In the genomic region with DNA sequence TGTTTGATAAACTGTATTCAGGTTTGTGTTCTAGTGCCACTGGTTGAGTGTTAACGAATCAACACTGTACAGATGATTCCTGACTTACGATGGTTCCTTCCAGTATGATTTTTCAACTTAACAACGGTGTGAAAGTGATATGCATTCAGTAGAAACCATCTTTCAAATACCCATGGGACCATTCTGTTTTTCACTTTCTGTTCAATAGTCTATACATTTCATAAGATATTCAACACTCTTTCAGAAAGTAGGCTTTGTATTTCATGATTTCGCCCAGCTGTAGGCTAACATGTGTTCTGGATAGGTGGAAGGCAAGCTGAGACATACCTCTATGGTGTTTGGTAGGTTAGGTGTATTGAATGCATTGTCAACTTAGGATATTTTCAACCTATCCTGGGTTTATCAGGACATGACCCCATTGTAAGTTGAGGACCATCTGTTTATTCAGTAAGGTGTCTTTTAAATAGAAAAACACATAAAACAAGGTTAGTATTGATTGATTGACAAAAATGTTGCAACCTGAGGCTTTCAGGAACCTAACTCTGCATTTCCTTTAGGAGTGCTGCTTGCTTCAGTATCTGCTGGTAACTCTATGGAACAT, we compare ENCODE assay signal across 1 cellular context.
TF ChIP-seq lines count a peak whose summit lies in the region.

No MANE protein-coding gene starts in this region.

TF ChIP-seq in HepG2, 621 proteins besides CTCF, POLR2A, EP300 and RAD21 (continued from another document and continues in another):
- TF ChIP-seq, protein P1, sequence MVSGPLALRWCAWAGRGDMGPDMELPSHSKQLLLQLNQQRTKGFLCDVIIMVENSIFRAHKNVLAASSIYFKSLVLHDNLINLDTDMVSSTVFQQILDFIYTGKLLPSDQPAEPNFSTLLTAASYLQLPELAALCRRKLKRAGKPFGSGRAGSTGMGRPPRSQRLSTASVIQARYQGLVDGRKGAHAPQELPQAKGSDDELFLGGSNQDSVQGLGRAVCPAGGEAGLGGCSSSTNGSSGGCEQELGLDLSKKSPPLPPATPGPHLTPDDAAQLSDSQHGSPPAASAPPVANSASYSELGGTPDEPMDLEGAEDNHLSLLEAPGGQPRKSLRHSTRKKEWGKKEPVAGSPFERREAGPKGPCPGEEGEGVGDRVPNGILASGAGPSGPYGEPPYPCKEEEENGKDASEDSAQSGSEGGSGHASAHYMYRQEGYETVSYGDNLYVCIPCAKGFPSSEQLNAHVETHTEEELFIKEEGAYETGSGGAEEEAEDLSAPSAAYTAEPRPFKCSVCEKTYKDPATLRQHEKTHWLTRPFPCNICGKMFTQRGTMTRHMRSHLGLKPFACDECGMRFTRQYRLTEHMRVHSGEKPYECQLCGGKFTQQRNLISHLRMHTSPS (CRISPR knock-in tag; IDR thresholded peaks at IDR 0.05; ENCODE audit: low read depth) = no peak
- no peak for TF ChIP-seq KAT8 (CRISPR knock-in tag; IDR thresholded peaks at IDR 0.05)
- no peak for TF ChIP-seq ISX (CRISPR knock-in tag; conservative IDR thresholded peaks at IDR 0.05)
- TF ChIP-seq ZC3H13 (CRISPR knock-in tag; IDR thresholded peaks at IDR 0.05) = no peak
- TF ChIP-seq RARA (CRISPR knock-in tag; IDR thresholded peaks at IDR 0.05) = peak; percentile 80
- TF ChIP-seq, protein P2, sequence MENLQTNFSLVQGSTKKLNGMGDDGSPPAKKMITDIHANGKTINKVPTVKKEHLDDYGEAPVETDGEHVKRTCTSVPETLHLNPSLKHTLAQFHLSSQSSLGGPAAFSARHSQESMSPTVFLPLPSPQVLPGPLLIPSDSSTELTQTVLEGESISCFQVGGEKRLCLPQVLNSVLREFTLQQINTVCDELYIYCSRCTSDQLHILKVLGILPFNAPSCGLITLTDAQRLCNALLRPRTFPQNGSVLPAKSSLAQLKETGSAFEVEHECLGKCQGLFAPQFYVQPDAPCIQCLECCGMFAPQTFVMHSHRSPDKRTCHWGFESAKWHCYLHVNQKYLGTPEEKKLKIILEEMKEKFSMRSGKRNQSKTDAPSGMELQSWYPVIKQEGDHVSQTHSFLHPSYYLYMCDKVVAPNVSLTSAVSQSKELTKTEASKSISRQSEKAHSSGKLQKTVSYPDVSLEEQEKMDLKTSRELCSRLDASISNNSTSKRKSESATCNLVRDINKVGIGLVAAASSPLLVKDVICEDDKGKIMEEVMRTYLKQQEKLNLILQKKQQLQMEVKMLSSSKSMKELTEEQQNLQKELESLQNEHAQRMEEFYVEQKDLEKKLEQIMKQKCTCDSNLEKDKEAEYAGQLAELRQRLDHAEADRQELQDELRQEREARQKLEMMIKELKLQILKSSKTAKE (CRISPR knock-in tag; IDR thresholded peaks at IDR 0.05; ENCODE audit: borderline replicate concordance) = no peak
- TF ChIP-seq, protein P3, sequence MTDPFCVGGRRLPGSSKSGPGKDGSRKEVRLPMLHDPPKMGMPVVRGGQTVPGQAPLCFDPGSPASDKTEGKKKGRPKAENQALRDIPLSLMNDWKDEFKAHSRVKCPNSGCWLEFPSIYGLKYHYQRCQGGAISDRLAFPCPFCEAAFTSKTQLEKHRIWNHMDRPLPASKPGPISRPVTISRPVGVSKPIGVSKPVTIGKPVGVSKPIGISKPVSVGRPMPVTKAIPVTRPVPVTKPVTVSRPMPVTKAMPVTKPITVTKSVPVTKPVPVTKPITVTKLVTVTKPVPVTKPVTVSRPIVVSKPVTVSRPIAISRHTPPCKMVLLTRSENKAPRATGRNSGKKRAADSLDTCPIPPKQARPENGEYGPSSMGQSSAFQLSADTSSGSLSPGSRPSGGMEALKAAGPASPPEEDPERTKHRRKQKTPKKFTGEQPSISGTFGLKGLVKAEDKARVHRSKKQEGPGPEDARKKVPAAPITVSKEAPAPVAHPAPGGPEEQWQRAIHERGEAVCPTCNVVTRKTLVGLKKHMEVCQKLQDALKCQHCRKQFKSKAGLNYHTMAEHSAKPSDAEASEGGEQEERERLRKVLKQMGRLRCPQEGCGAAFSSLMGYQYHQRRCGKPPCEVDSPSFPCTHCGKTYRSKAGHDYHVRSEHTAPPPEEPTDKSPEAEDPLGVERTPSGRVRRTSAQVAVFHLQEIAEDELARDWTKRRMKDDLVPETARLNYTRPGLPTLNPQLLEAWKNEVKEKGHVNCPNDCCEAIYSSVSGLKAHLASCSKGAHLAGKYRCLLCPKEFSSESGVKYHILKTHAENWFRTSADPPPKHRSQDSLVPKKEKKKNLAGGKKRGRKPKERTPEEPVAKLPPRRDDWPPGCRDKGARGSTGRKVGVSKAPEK (CRISPR knock-in tag; IDR thresholded peaks at IDR 0.05; ENCODE audit: borderline replicate concordance) = 0 out of 2 replicates have a peak, but pooled peaks have one; percentile 86
- no peak for TF ChIP-seq HOXD1 (CRISPR knock-in tag; IDR thresholded peaks at IDR 0.05)
- 0 out of 2 replicates have a peak, but pooled peaks have one; percentile 42 for TF ChIP-seq MIXL1 (CRISPR knock-in tag; IDR thresholded peaks at IDR 0.05)
- TF ChIP-seq, protein P4, sequence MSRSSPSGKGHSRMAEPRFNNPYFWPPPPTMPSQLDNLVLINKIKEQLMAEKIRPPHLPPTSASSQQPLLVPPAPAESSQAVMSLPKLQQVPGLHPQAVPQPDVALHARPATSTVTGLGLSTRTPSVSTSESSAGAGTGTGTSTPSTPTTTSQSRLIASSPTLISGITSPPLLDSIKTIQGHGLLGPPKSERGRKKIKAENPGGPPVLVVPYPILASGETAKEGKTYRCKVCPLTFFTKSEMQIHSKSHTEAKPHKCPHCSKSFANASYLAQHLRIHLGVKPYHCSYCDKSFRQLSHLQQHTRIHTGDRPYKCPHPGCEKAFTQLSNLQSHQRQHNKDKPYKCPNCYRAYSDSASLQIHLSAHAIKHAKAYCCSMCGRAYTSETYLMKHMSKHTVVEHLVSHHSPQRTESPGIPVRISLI (CRISPR knock-in tag; IDR thresholded peaks at IDR 0.05; ENCODE audit: borderline replicate concordance) = no peak
- TF ChIP-seq, protein P5, sequence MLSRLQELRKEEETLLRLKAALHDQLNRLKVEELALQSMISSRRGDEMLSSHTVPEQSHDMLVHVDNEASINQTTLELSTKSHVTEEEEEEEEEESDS (CRISPR knock-in tag; IDR thresholded peaks at IDR 0.05; ENCODE audit: borderline replicate concordance) = no peak; the same call in 1 of the 2 replicates
- TF ChIP-seq EHMT2 (IDR thresholded peaks at IDR 0.05; ENCODE audit: borderline replicate concordance, low read depth, low read length) = no peak
- TF ChIP-seq KLF15 (CRISPR knock-in tag; IDR thresholded peaks at IDR 0.05; ENCODE audit: borderline replicate concordance) = no peak
- TF ChIP-seq RFX5 (IDR thresholded peaks at IDR 0.05; ENCODE audit: low read depth, low read length) = no peak
- peak; percentile 80 for TF ChIP-seq RXRB (CRISPR knock-in tag; IDR thresholded peaks at IDR 0.05; ENCODE audit: borderline replicate concordance)
- TF ChIP-seq THYN1 (CRISPR knock-in tag; IDR thresholded peaks at IDR 0.05; ENCODE audit: borderline replicate concordance, low read depth) = no peak
- no peak for TF ChIP-seq ZNF468 (CRISPR knock-in tag; IDR thresholded peaks at IDR 0.05)
- TF ChIP-seq NR2F6 (IDR thresholded peaks at IDR 0.05) = peak; percentile 36
- TF ChIP-seq NR2F6 (CRISPR knock-in tag; IDR thresholded peaks at IDR 0.05) = peak; percentile 55; the same call in 1 of the 2 replicates
- TF ChIP-seq, protein P6, sequence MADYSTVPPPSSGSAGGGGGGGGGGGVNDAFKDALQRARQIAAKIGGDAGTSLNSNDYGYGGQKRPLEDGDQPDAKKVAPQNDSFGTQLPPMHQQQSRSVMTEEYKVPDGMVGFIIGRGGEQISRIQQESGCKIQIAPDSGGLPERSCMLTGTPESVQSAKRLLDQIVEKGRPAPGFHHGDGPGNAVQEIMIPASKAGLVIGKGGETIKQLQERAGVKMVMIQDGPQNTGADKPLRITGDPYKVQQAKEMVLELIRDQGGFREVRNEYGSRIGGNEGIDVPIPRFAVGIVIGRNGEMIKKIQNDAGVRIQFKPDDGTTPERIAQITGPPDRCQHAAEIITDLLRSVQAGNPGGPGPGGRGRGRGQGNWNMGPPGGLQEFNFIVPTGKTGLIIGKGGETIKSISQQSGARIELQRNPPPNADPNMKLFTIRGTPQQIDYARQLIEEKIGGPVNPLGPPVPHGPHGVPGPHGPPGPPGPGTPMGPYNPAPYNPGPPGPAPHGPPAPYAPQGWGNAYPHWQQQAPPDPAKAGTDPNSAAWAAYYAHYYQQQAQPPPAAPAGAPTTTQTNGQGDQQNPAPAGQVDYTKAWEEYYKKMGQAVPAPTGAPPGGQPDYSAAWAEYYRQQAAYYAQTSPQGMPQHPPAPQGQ (CRISPR knock-in tag; IDR thresholded peaks at IDR 0.05; ENCODE audit: borderline replicate concordance) = no peak
- TF ChIP-seq NCOA2 (CRISPR knock-in tag; IDR thresholded peaks at IDR 0.05) = peak; percentile 64
- no peak for TF ChIP-seq CREB1 (IDR thresholded peaks at IDR 0.05)
- TF ChIP-seq CREB1 (CRISPR knock-in tag; IDR thresholded peaks at IDR 0.05) = peak; percentile 30; the same call in 1 of the 2 replicates
- TF ChIP-seq POLR2AphosphoS2 (IDR thresholded peaks at IDR 0.05; ENCODE audit: low read depth, low read length) = no peak
- no peak for TF ChIP-seq ZNF768 (CRISPR knock-in tag; IDR thresholded peaks at IDR 0.05)
- peak; percentile 72; the same call in 1 of the 2 replicates for TF ChIP-seq ONECUT2 (CRISPR knock-in tag; IDR thresholded peaks at IDR 0.05)
- TF ChIP-seq, protein P7, sequence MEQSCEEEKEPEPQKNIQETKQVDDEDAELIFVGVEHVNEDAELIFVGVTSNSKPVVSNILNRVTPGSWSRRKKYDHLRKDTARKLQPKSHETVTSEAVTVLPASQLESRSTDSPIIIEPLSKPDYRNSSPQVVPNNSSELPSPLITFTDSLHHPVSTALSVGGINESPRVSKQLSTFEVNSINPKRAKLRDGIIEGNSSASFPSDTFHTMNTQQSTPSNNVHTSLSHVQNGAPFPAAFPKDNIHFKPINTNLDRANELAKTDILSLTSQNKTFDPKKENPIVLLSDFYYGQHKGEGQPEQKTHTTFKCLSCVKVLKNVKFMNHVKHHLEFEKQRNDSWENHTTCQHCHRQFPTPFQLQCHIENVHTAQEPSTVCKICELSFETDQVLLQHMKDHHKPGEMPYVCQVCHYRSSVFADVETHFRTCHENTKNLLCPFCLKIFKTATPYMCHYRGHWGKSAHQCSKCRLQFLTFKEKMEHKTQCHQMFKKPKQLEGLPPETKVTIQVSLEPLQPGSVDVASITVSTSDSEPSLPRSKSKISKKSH (CRISPR knock-in tag; IDR thresholded peaks at IDR 0.05; ENCODE audit: borderline replicate concordance) = no peak
- no peak for TF ChIP-seq TSC22D2 (CRISPR knock-in tag; IDR thresholded peaks at IDR 0.05; ENCODE audit: borderline replicate concordance)
- TF ChIP-seq, protein P8, sequence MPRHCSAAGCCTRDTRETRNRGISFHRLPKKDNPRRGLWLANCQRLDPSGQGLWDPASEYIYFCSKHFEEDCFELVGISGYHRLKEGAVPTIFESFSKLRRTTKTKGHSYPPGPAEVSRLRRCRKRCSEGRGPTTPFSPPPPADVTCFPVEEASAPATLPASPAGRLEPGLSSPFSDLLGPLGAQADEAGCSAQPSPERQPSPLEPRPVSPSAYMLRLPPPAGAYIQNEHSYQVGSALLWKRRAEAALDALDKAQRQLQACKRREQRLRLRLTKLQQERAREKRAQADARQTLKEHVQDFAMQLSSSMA (CRISPR knock-in tag; IDR thresholded peaks at IDR 0.05) = no peak
- no peak for TF ChIP-seq MAFG (CRISPR knock-in tag; IDR thresholded peaks at IDR 0.05)
- TF ChIP-seq FOXA3 (CRISPR knock-in tag; IDR thresholded peaks at IDR 0.05) = peak; percentile 64
- TF ChIP-seq ZNF549 (CRISPR knock-in tag; IDR thresholded peaks at IDR 0.05) = no peak
- TF ChIP-seq, protein P9, sequence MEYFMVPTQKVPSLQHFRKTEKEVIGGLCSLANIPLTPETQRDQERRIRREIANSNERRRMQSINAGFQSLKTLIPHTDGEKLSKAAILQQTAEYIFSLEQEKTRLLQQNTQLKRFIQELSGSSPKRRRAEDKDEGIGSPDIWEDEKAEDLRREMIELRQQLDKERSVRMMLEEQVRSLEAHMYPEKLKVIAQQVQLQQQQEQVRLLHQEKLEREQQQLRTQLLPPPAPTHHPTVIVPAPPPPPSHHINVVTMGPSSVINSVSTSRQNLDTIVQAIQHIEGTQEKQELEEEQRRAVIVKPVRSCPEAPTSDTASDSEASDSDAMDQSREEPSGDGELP (IDR thresholded peaks at IDR 0.05; ENCODE audit: borderline replicate concordance, low read depth) = no peak
- TF ChIP-seq, protein P10, sequence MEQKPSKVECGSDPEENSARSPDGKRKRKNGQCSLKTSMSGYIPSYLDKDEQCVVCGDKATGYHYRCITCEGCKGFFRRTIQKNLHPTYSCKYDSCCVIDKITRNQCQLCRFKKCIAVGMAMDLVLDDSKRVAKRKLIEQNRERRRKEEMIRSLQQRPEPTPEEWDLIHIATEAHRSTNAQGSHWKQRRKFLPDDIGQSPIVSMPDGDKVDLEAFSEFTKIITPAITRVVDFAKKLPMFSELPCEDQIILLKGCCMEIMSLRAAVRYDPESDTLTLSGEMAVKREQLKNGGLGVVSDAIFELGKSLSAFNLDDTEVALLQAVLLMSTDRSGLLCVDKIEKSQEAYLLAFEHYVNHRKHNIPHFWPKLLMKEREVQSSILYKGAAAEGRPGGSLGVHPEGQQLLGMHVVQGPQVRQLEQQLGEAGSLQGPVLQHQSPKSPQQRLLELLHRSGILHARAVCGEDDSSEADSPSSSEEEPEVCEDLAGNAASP (CRISPR knock-in tag; IDR thresholded peaks at IDR 0.05; ENCODE audit: borderline replicate concordance) = peak; percentile 86; the same call in 1 of the 2 replicates
- TF ChIP-seq EEA1 (CRISPR knock-in tag; IDR thresholded peaks at IDR 0.05; ENCODE audit: borderline replicate concordance) = no peak
- TF ChIP-seq, protein P11, sequence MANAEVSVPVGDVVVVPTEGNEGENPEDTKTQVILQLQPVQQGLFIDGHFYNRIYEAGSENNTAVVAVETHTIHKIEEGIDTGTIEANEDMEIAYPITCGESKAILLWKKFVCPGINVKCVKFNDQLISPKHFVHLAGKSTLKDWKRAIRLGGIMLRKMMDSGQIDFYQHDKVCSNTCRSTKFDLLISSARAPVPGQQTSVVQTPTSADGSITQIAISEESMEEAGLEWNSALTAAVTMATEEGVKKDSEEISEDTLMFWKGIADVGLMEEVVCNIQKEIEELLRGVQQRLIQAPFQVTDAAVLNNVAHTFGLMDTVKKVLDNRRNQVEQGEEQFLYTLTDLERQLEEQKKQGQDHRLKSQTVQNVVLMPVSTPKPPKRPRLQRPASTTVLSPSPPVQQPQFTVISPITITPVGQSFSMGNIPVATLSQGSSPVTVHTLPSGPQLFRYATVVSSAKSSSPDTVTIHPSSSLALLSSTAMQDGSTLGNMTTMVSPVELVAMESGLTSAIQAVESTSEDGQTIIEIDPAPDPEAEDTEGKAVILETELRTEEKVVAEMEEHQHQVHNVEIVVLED (CRISPR knock-in tag; IDR thresholded peaks at IDR 0.05; ENCODE audit: borderline replicate concordance) = no peak
- 0 out of 2 replicates have a peak, but pooled peaks have one; percentile 18 for TF ChIP-seq ZKSCAN8 (CRISPR knock-in tag; IDR thresholded peaks at IDR 0.05; ENCODE audit: borderline replicate concordance)
- TF ChIP-seq FOXJ3 (CRISPR knock-in tag; IDR thresholded peaks at IDR 0.05; ENCODE audit: borderline replicate concordance) = peak; percentile 46; the same call in 1 of the 2 replicates
- TF ChIP-seq JUND (CRISPR knock-in tag; IDR thresholded peaks at IDR 0.05) = 0 out of 2 replicates have a peak, but pooled peaks have one; percentile 13
- no peak for TF ChIP-seq TAF1 (CRISPR knock-in tag; IDR thresholded peaks at IDR 0.05)
- peak; percentile 71 for TF ChIP-seq NR2F2 (IDR thresholded peaks at IDR 0.05; ENCODE audit: borderline replicate concordance, low read depth)
- no peak for TF ChIP-seq ZNF17 (CRISPR knock-in tag; IDR thresholded peaks at IDR 0.05)
- no peak for TF ChIP-seq MZF1 (CRISPR knock-in tag; IDR thresholded peaks at IDR 0.05; ENCODE audit: borderline replicate concordance)
- TF ChIP-seq HDAC2 (CRISPR knock-in tag; IDR thresholded peaks at IDR 0.05) = no peak; the same call in 1 of the 2 replicates
- peak; percentile 60; the same call in 1 of the 2 replicates for TF ChIP-seq ZSCAN9 (CRISPR knock-in tag; IDR thresholded peaks at IDR 0.05; ENCODE audit: borderline replicate concordance)
- TF ChIP-seq TGIF2 (CRISPR knock-in tag; IDR thresholded peaks at IDR 0.05) = no peak
